ENCODE assay signal across 11 cellular contexts in the genomic region with DNA sequence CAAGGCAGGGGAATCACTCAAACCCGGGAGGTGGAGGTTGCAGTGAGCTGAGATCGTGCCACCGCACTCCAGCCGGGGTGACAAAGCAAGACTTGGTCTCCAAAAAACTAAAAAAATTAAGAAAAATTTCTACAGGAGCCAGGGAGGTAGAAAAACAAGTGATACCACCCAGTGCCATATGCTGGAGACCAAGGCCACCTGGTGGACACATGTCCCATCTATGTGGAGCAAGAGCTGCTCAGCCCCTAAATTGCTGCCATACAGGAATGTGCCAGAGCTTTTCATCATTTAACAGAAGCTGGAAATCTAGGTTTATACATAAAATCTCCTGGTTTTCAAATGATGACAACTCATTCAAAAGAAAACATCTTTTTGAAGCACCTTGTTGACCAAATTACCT.
DNase-seq lines count a peak whose midpoint lies in the region; ATAC-seq and TF ChIP-seq lines count a peak whose summit lies in the region.
"Had no signal": no experiment of that assay in that cellular context is flagged by ENCODE, and none has a peak within 500 bp of the region (broad histone marks: within the 10 kb centered on the region; RNA-seq: fewer than 3 reads in every experiment).

No MANE protein-coding gene starts in this region.

- H2BK120ac ChIP-seq in H9 (ENCODE audit: low read depth, low read length, poor library complexity, severe bottlenecking), result no peak overlapping the region

- H3K4me1 Mint-ChIP-seq in H9, result peaks cover 12 to 14% of the 10 kb centered on the region in 2 experiments

- H4K5ac ChIP-seq in H9 (ENCODE audit: insufficient read length, low read depth, low read length), result no peak overlapping the region

- H3K27ac Mint-ChIP-seq in H9, result no peak overlapping the region

- DNase-seq in COLO668 (lab: John Stamatoyannopoulos, UW; ENCODE audit: unreplicated experiment), result peak; percentile 36
- no peak for DNase-seq in H9
- peak in 1 of 2 donors; percentile 55 for DNase-seq in left colon
- no peak for DNase-seq in posterior cingulate gyrus
- no peak for DNase-seq in NCI-H2171 (lab: John Stamatoyannopoulos, UW)
- DNase-seq: aorta, NCI-H1105 had no signal

- H2AK5ac ChIP-seq in H9 (ENCODE audit: insufficient read length, low read length), result no peak overlapping the region

- no peak overlapping the region for H4K91ac ChIP-seq in H9 (ENCODE audit: insufficient read length, low read depth, low read length)

- no peak overlapping the region for H2BK12ac ChIP-seq in H9 (ENCODE audit: insufficient read length, low read depth, low read length)

- H4K20me1 ChIP-seq in H9 (ENCODE audit: control insufficient read depth, insufficient read depth, insufficient read length), result no peaks in the 10 kb centered on the region

- no peak overlapping the region for H2BK20ac ChIP-seq in H9 (ENCODE audit: low read depth, low read length, poor library complexity, severe bottlenecking)

- TF ChIP-seq CTCF in H9 (conservative IDR thresholded peaks at IDR 0.05), result peak; percentile 44; the same call in 2 of the 3 replicates

- no peaks in the 10 kb centered on the region for H3K23me2 ChIP-seq in H9 (ENCODE audit: insufficient read length, low read depth, low read length, poor library complexity, severe bottlenecking)

- 0 out of 3 replicates have a peak, but pooled peaks have one; percentile 26 for ATAC-seq in SK-N-SH treated with all-trans-retinoic acid at 6 μM for 48 hours
- ATAC-seq in left colon, result peak; percentile 66
- ATAC-seq in GM21786 (IDR thresholded peaks at IDR 0.05; ENCODE audit: unreplicated experiment), result no peak
- no peak for ATAC-seq in HG02798 (IDR thresholded peaks at IDR 0.05; ENCODE audit: poor library complexity, unreplicated experiment)

- no peak overlapping the region for H2BK15ac ChIP-seq in H9 (ENCODE audit: low read depth, low read length)

- H3K36me3 Mint-ChIP-seq in H9 (ENCODE audit: insufficient read depth in 1 of 3, low read depth in 3 of 3), result no peaks in the 10 kb centered on the region

- no peak overlapping the region for H3K27ac ChIP-seq in H9 (ENCODE audit: insufficient read length, low read depth, low read length)
- H3K27ac ChIP-seq: neutrophil had no signal

- no peak overlapping the region for H2BK5ac ChIP-seq in H9 (ENCODE audit: insufficient read length, low read length)

- no peak overlapping the region for H3K4me2 ChIP-seq in H9 (ENCODE audit: insufficient read depth, insufficient read length, low read length)

- H3K27me3 ChIP-seq in H9 (ENCODE audit: insufficient read depth, low read length), result no peaks in the 10 kb centered on the region
- H3K27me3 ChIP-seq: neutrophil had no signal

- H2AFZ ChIP-seq in H9 (ENCODE audit: low read length), result no peak overlapping the region

- no peak overlapping the region for H3K14ac ChIP-seq in H9 (ENCODE audit: insufficient read depth, low read length)

- no peaks in the 10 kb centered on the region for H3K79me1 ChIP-seq in H9 (ENCODE audit: insufficient read depth, low read depth, low read length, poor library complexity, severe bottlenecking)

- no CpG with 5 or more reads among the region's 4 CpGs for WGBS in H9 (ENCODE audit: extremely low coverage, insufficient read length, low lambda C conversion rate)

- peaks cover 2% of the 10 kb centered on the region for H3K27me3 Mint-ChIP-seq in H9 (ENCODE audit: low read depth)

- intact Hi-C loops in left colon (cut with DNase I, micrococcal nuclease) (no loop called here), posterior cingulate gyrus (cut with DNase I) (no loop called here)

- H3K18ac ChIP-seq in H9 (ENCODE audit: insufficient read length, low read depth, low read length), result no peak overlapping the region

- no peak overlapping the region for H3K23ac ChIP-seq in H9 (ENCODE audit: insufficient read length, low read depth, low read length)

- no peak overlapping the region for H3K4ac ChIP-seq in H9 (ENCODE audit: low read depth, low read length)

- H4K8ac ChIP-seq in H9 (replicated peaks; ENCODE audit: insufficient read length, low read depth, low read length), result no peak overlapping the region

- no peaks in the 10 kb centered on the region for H3K9me3 ChIP-seq in H9 (ENCODE audit: control insufficient read depth, low read depth, low read length)
- H3K9me3 ChIP-seq: neutrophil had no signal

- H3K4me3 Mint-ChIP-seq in H9, result no peak overlapping the region

- no peak overlapping the region for H3K56ac ChIP-seq in H9 (ENCODE audit: insufficient read length, low read depth, low read length)

- no peak overlapping the region for H3T11ph ChIP-seq in H9 (ENCODE audit: low read length)

- H3K9ac ChIP-seq in H9 (ENCODE audit: extremely low read depth, insufficient read length, low read length), result no peak overlapping the region

- H3K4me1 ChIP-seq in H9 (ENCODE audit: insufficient read depth, low read length), result no peaks in the 10 kb centered on the region

- no peaks in the 10 kb centered on the region for H3K9me3 Mint-ChIP-seq in H9

- no peaks in the 10 kb centered on the region for H3K79me2 ChIP-seq in H9 (ENCODE audit: insufficient read depth, low read length)

TF ChIP-seq in SK-N-SH treated with all-trans-retinoic acid at 6 μM for 48 hours, 23 proteins besides CTCF, POLR2A, EP300 and RAD21:
- TF ChIP-seq TOX (CRISPR knock-in tag; IDR thresholded peaks at IDR 0.05; ENCODE audit: borderline replicate concordance), result no peak
- no peak for TF ChIP-seq OSR1 (CRISPR knock-in tag; IDR thresholded peaks at IDR 0.05)
- TF ChIP-seq ZC3H10 (CRISPR knock-in tag; IDR thresholded peaks at IDR 0.05), result no peak
- TF ChIP-seq ZNF70 (CRISPR knock-in tag; IDR thresholded peaks at IDR 0.05), result no peak
- TF ChIP-seq, protein P1, sequence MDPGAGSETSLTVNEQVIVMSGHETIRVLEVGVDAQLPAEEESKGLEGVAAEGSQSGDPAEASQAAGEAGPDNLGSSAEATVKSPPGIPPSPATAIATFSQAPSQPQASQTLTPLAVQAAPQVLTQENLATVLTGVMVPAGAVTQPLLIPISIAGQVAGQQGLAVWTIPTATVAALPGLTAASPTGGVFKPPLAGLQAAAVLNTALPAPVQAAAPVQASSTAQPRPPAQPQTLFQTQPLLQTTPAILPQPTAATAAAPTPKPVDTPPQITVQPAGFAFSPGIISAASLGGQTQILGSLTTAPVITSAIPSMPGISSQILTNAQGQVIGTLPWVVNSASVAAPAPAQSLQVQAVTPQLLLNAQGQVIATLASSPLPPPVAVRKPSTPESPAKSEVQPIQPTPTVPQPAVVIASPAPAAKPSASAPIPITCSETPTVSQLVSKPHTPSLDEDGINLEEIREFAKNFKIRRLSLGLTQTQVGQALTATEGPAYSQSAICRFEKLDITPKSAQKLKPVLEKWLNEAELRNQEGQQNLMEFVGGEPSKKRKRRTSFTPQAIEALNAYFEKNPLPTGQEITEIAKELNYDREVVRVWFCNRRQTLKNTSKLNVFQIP (CRISPR knock-in tag; IDR thresholded peaks at IDR 0.05; ENCODE audit: borderline replicate concordance, low read depth), result no peak
TF ChIP-seq in SK-N-SH treated with all-trans-retinoic acid at 6 μM for 48 hours: peak in this region for 0.

Comparison
In these comparisons a context has a peak if more than half of its experiments do, and no peak if none do; other contexts are left out.
1. ATAC-seq: peak in SK-N-SH treated with all-trans-retinoic acid at 6 μM for 48 hours (single experiment) and left colon (single experiment); none in GM21786 (single experiment) and HG02798 (single experiment).